11 cellular contexts compared by ENCODE assay signal in genomic region chr18:48814490-48815181, GRCh38.
A peak's percentile ranks its signal among the peaks of the same experiment; 100 is the strongest.
DNase-seq lines count a peak whose midpoint lies in the region; ATAC-seq and TF ChIP-seq lines count a peak whose summit lies in the region.
"Had no signal": no experiment of that assay in that cellular context is flagged by ENCODE, and none has a peak within 500 bp of the region (broad histone marks: within the 10 kb centered on the region; RNA-seq: fewer than 3 reads in every experiment).

No MANE protein-coding gene starts in this region.

- DNase-seq in heart left ventricle (peak in 3 of 5 donors; percentile 4 to 11 (median 4)), left ventricle myocardium superior (no peak), mesenteric fat pad (ENCODE audit: low spot score) (peak; percentile 55), uterus (peak; percentile 2 to 3), GM23338 (ENCODE audit: low spot score) (no peak)
- DNase-seq in activated naive CD8-positive, alpha-beta T cell treated with anti-CD3 and anti-CD28 coated beads for 36 hours, result no peak
- DNase-seq in stimulated activated CD4-positive, alpha-beta T cell treated with anti-CD3 and anti-CD28 coated beads, Interleukin-12 subunit alpha, Interleukin-12 subunit beta, amount 100 ng/mL, for 4 hours, result no peak
- DNase-seq: Karpas-422, NCI-H69 had no signal

- H3K4me3 ChIP-seq in heart left ventricle (no peak overlapping the region), uterus (no peak overlapping the region), GM23338 (no peak overlapping the region)
- H3K4me3 ChIP-seq: lung had no signal

- TF ChIP-seq CTCF in heart left ventricle (IDR thresholded peaks at IDR 0.05), result no peak
- no peak for TF ChIP-seq CTCF in uterus (IDR thresholded peaks at IDR 0.05)
- TF ChIP-seq CTCF in GM23338 (conservative IDR thresholded peaks at IDR 0.05; ENCODE audit: low read depth in 2 of 2), result no peak

- intact Hi-C loops in heart left ventricle (cut with DNase I) (no loop called here), left ventricle myocardium superior (cut with micrococcal nuclease) (no loop called here), uterus (cut with DNase I; ENCODE audit: low total_unique reads) (no loop called here)

- no peaks in the 10 kb centered on the region for H3K9me2 ChIP-seq in GM23338 (ENCODE audit: insufficient read depth)

- no peak overlapping the region for H3K4me3 Mint-ChIP-seq in activated naive CD8-positive, alpha-beta T cell treated with anti-CD3 and anti-CD28 coated beads for 36 hours
- no peak overlapping the region for H3K4me3 Mint-ChIP-seq in GM23338

- no peaks in the 10 kb centered on the region for H3F3A ChIP-seq in GM23338 (replicated peaks; ENCODE audit: low read depth)

- H3K4me1 ChIP-seq in heart left ventricle (peaks cover 0 to 35% (median 17%) of the 10 kb centered on the region in 12 donors), uterus (no peaks in the 10 kb centered on the region), GM23338 (ENCODE audit: insufficient read depth) (no peaks in the 10 kb centered on the region)

- no peaks in the 10 kb centered on the region for H3K9me3 ChIP-seq in heart left ventricle
- H3K9me3 ChIP-seq in uterus, result no peaks in the 10 kb centered on the region

- H2AFZ ChIP-seq in GM23338, result no peak overlapping the region

- H3K27ac ChIP-seq in heart left ventricle (peak overlapping the region in 3 of 12 donors; percentile 0 to 61 (median 28)), uterus (no peak overlapping the region), GM23338 (ENCODE audit: low read depth) (no peak overlapping the region)

- peaks cover 26% of the 10 kb centered on the region for H3K4me1 Mint-ChIP-seq in activated naive CD8-positive, alpha-beta T cell treated with anti-CD3 and anti-CD28 coated beads for 36 hours
- no peaks in the 10 kb centered on the region for H3K4me1 Mint-ChIP-seq in GM23338

- H3K27ac Mint-ChIP-seq in activated naive CD8-positive, alpha-beta T cell treated with anti-CD3 and anti-CD28 coated beads for 36 hours, result peak overlapping the region; percentile 67
- no peak overlapping the region for H3K27ac Mint-ChIP-seq in GM23338

- H3K36me3 Mint-ChIP-seq in activated naive CD8-positive, alpha-beta T cell treated with anti-CD3 and anti-CD28 coated beads for 36 hours, result no peaks in the 10 kb centered on the region
- no peaks in the 10 kb centered on the region; the same call in 2 of the 3 replicates for H3K36me3 Mint-ChIP-seq in GM23338 (ENCODE audit: low read depth)

- no peaks in the 10 kb centered on the region for H3K9me3 Mint-ChIP-seq in activated naive CD8-positive, alpha-beta T cell treated with anti-CD3 and anti-CD28 coated beads for 36 hours
- no peaks in the 10 kb centered on the region for H3K9me3 Mint-ChIP-seq in GM23338

- H3K27me3 ChIP-seq in heart left ventricle (no peaks in the 10 kb centered on the region), uterus (no peaks in the 10 kb centered on the region), GM23338 (ENCODE audit: insufficient read depth) (no peaks in the 10 kb centered on the region)

- TF ChIP-seq POLR2A in heart left ventricle (IDR thresholded peaks at IDR 0.05), result no peak
- no peak for TF ChIP-seq POLR2A in uterus (IDR thresholded peaks at IDR 0.05)

- ATAC-seq in heart left ventricle (no peak), left ventricle myocardium superior (no peak), HG03520 (IDR thresholded peaks at IDR 0.05; ENCODE audit: unreplicated experiment) (no peak), GM23338 (no peak)

- H3K36me3 ChIP-seq in heart left ventricle (peaks cover 0 to 24% (median 10%) of the 10 kb centered on the region in 9 donors), uterus (no peaks in the 10 kb centered on the region), GM23338 (ENCODE audit: insufficient read depth) (no peaks in the 10 kb centered on the region)

- H4K20me1 ChIP-seq in GM23338 (replicated peaks; ENCODE audit: insufficient read depth), result no peaks in the 10 kb centered on the region; the same call in 1 of the 2 replicates

- 94 to 98% (median 96%) methylated on average over 5 of the region's 5 CpGs for WGBS in heart left ventricle, 4 donors

- no peaks in the 10 kb centered on the region for H3K27me3 Mint-ChIP-seq in activated naive CD8-positive, alpha-beta T cell treated with anti-CD3 and anti-CD28 coated beads for 36 hours
- H3K27me3 Mint-ChIP-seq in GM23338 (ENCODE audit: insufficient read depth, low read depth, poor library complexity), result peaks cover 8% of the 10 kb centered on the region

- H3K79me2 ChIP-seq in GM23338 (replicated peaks; ENCODE audit: insufficient read depth), result no peaks in the 10 kb centered on the region

- no peak overlapping the region for H3K4me2 ChIP-seq in GM23338

TF ChIP-seq in GM23338, 12 proteins besides CTCF, POLR2A, EP300 and RAD21:
- TF ChIP-seq JUNB (IDR thresholded peaks at IDR 0.05; ENCODE audit: unreplicated experiment) (no peak), CREB1 (CRISPR knock-in tag; IDR thresholded peaks at IDR 0.05; ENCODE audit: low read depth) (no peak), NANOG (IDR thresholded peaks at IDR 0.05; ENCODE audit: borderline replicate concordance) (no peak), ZNF331 (CRISPR knock-in tag; IDR thresholded peaks at IDR 0.05; ENCODE audit: low read depth) (no peak), STAT1 (IDR thresholded peaks at IDR 0.05; ENCODE audit: unreplicated experiment) (no peak)

Comparison
In these comparisons a context has a peak if more than half of its experiments do, and no peak if none do; other contexts are left out.
1. DNase-seq: peak in heart left ventricle (3 of 5), mesenteric fat pad (single experiment) and uterus (2 of 2); none in left ventricle myocardium superior (single experiment), activated naive CD8-positive, alpha-beta T cell treated with anti-CD3 and anti-CD28 coated beads for 36 hours (single experiment), stimulated activated CD4-positive, alpha-beta T cell treated with anti-CD3 and anti-CD28 coated beads, Interleukin-12 subunit alpha, Interleukin-12 subunit beta, amount 100 ng/mL, for 4 hours (single experiment) and GM23338 (single experiment).